In the genomic region with DNA sequence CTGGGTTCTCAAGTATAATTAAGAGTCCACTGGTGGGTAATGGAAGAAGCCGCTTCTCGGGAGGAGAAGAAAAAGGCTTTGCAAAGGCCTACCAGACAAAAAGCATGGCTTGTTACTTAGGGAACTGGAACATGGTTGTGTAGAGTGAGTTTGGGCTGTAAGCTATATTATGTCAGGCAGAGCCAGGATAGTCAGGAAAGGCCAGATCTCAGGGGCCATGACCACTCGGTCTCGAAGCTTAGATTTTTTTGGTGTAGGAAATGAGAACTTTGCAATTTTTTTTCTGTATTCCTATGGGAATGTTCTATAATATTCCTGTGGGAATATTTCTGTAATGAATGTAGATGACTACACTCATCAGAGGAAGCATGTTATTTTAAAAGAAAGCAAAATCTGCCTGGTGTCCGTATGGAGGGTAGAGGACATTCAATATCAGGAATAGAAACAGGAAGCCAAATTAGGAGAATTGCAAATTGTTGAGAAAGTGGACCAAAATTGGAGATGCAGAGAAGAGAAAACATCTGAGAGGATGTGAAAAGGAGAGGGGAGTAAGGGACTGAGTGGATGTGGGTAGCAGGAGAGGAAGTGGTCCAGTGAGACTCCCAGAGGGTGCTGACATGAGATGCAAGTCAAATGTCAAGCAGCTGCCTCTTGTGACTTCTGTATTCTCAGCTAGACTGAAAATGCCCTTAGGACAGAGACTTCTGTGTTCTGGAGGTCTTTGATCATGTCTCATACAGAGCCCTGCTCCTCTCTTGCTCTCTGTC, we compare ENCODE assay signal across 11 cellular contexts. TPM values are rescaled to one million over a fixed set of nuclear protein-coding genes. Genes with fewer than 3 reads are reported as not detected.
DNase-seq lines count a peak whose midpoint lies in the region; ATAC-seq, FAIRE-seq and TF ChIP-seq lines count a peak whose summit lies in the region.
"Had no signal": no experiment of that assay in that cellular context is flagged by ENCODE, and none has a peak within 500 bp of the region (broad histone marks: within the 10 kb centered on the region; RNA-seq: fewer than 3 reads in every experiment).

No MANE protein-coding gene starts in this region.

- no peak overlapping the region for H4K12ac ChIP-seq in trophoblast cell (ENCODE audit: low read depth, low read length)

- no peak overlapping the region for H4K91ac ChIP-seq in trophoblast cell (ENCODE audit: low read depth, low read length)

- TF ChIP-seq CTCF in ascending aorta (IDR thresholded peaks at IDR 0.05): no peak

- H3K4me1 ChIP-seq in ascending aorta (peaks cover 0 to 4% of the 10 kb centered on the region in 2 donors), trophoblast cell (ENCODE audit: control insufficient read depth in 1 of 2, insufficient read depth in 2 of 2, low read length in 2 of 2) (peaks cover 3% of the 10 kb centered on the region in 2 experiments)

- H2BK5ac ChIP-seq in trophoblast cell (ENCODE audit: low read depth, low read length, poor library complexity): no peak overlapping the region

- no peaks in the 10 kb centered on the region for H3K79me1 ChIP-seq in trophoblast cell (ENCODE audit: low read length)

- peak; percentile 26 for DNase-seq in GM12892 (ENCODE audit: insufficient read length)
- peak; percentile 91 for DNase-seq in SIG-M5 treated with dmso at 0.1 percent for 504 hours (lab: John Stamatoyannopoulos, UW; ENCODE audit: unreplicated experiment)
- DNase-seq in ascending aorta (ENCODE audit: low spot score in 2 of 2): no peak
- no peak for DNase-seq in ecto neural progenitor cell (ENCODE audit: low spot score)
- DNase-seq in trophoblast cell: no peak
- no peak for DNase-seq in NCI-H226
- DNase-seq: NCI-H526 had no signal

- H2BK12ac ChIP-seq in trophoblast cell (ENCODE audit: low read length): no peak overlapping the region

- H3K4me3 ChIP-seq in ascending aorta (no peak overlapping the region), trophoblast cell (ENCODE audit: low read depth, low read length) (no peak overlapping the region)
- H3K4me3 ChIP-seq: neural progenitor cell had no signal

- no peak overlapping the region for H2BK120ac ChIP-seq in trophoblast cell (ENCODE audit: insufficient read depth, low read length, poor library complexity)

- no peaks in the 10 kb centered on the region for H3K9me3 ChIP-seq in ascending aorta
- H3K9me3 ChIP-seq in trophoblast cell (ENCODE audit: insufficient read depth, low read depth, low read length): no peaks in the 10 kb centered on the region

- WGBS in trophoblast cell (ENCODE audit: extremely low coverage, insufficient coverage, insufficient read length): no CpG with 5 or more reads among the region's 5 CpGs

- H3K14ac ChIP-seq in trophoblast cell (ENCODE audit: low read length): no peak overlapping the region

- no peak overlapping the region for H2AK5ac ChIP-seq in trophoblast cell (ENCODE audit: low read length)

- no peak overlapping the region for H3K23ac ChIP-seq in trophoblast cell (ENCODE audit: low read length)

- TF ChIP-seq POLR2A in GM12892 (IDR thresholded peaks at IDR 0.05; ENCODE audit: low read depth, low read length): no peak

- intact Hi-C loops in ascending aorta (cut with DNase I): no loop called here

- H3K79me2 ChIP-seq in trophoblast cell (ENCODE audit: control insufficient read depth, insufficient read depth, low read length, poor library complexity): no peaks in the 10 kb centered on the region

- ATAC-seq in GM19455 (IDR thresholded peaks at IDR 0.05; ENCODE audit: unreplicated experiment): peak; percentile 85
- peak; percentile 86 for ATAC-seq in HG03060 (IDR thresholded peaks at IDR 0.05; ENCODE audit: low read depth, unreplicated experiment)

- H2AFZ ChIP-seq in trophoblast cell (ENCODE audit: insufficient read depth, low read length, poor library complexity): no peak overlapping the region
- H2AFZ ChIP-seq: neural progenitor cell had no signal

- H3K9ac ChIP-seq in trophoblast cell (ENCODE audit: low read length): no peak overlapping the region
- H3K9ac ChIP-seq: neural progenitor cell had no signal

- H4K8ac ChIP-seq in trophoblast cell (ENCODE audit: low read depth, low read length): no peak overlapping the region

- H3K27me3 ChIP-seq in ascending aorta (no peaks in the 10 kb centered on the region), trophoblast cell (ENCODE audit: insufficient read depth, low read length) (no peaks in the 10 kb centered on the region)

- no peak overlapping the region for H3K18ac ChIP-seq in trophoblast cell (ENCODE audit: low read length)

- no peak overlapping the region for H3K27ac ChIP-seq in ascending aorta
- no peak overlapping the region for H3K27ac ChIP-seq in trophoblast cell (ENCODE audit: low read depth, low read length)
- H3K27ac ChIP-seq: neural progenitor cell had no signal

- no peak overlapping the region for H3K4me2 ChIP-seq in trophoblast cell (ENCODE audit: low read length)
- H3K4me2 ChIP-seq: neural progenitor cell had no signal

- H3K4ac ChIP-seq in trophoblast cell (ENCODE audit: low read depth, low read length): no peak overlapping the region

- peak; percentile 91 for FAIRE-seq in GM12892 (lab: Jason Lieb, UNC)
- FAIRE-seq: bronchial epithelial cell had no signal

- no peaks in the 10 kb centered on the region for H3K36me3 ChIP-seq in ascending aorta
- H3K36me3 ChIP-seq in trophoblast cell (ENCODE audit: control insufficient read depth in 1 of 2, insufficient read depth in 2 of 2, low read length in 2 of 2): no peaks in the 10 kb centered on the region
- H3K36me3 ChIP-seq: neural progenitor cell had no signal

RNA-seq across cellular contexts. Expression of a gene that starts 45.2 kb away (rescaled TPM):
- not detected for polyA plus RNA-seq in GM12892 (2012; ENCODE audit: missing spikeins)
- not detected for total RNA-seq in ascending aorta
- not detected in 2 replicates for polyA plus RNA-seq in trophoblast cell (2013)
- total RNA-seq: bronchial epithelial cell had no signal

Comparison
In these comparisons a context has a peak if more than half of its experiments do, and no peak if none do; other contexts are left out.
1. DNase-seq: peak in GM12892 (single experiment) and SIG-M5 treated with dmso at 0.1 percent for 504 hours (single experiment); none in ascending aorta (0 of 2), ecto neural progenitor cell (single experiment), trophoblast cell (0 of 2) and NCI-H226 (single experiment).